In the genomic region with DNA sequence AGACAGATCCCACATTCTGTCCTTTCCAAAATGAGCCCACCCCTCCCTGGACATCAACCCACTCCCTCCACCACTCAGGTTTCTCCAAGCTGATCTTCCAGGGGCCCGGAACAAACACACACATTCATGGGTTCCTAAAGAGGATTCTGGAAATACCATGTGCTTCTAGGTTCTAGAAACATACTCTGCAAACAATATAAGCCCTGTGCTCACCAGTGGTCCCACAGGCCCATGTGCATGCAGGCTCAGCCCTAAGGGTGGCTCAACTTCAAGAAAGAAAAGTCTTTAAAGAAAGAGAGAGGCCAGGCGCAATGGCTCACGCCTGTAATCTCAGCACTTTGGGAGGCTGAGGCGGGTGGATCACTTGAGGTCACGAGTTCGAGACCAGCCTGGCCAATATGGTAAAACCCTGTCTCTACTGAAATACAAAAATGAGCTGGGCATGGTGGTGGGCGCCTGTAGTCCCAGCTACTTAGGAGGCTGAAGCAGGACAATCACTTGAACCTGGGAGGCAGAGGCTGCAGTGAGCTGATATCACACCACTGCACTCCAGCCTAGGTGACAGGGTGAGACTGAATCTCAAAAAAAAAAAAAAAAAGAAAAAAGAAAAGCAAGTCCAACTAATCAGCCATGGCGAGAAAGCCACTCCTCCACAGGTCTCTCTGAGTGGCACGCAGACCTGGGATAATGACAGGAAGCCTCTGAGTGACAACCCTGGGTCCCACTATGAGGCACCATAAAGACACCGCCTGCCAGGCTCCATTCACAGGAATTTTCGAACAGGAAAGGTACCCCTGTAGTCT, we compare ENCODE assay signal across 14 cellular contexts. TPM values are rescaled to one million over a fixed set of nuclear protein-coding genes. Genes with fewer than 3 reads are reported as not detected.
DNase-seq lines count a peak whose midpoint lies in the region; ATAC-seq and TF ChIP-seq lines count a peak whose summit lies in the region.
"Had no signal": no experiment of that assay in that cellular context is flagged by ENCODE, and none has a peak within 500 bp of the region (broad histone marks: within the 10 kb centered on the region; RNA-seq: fewer than 3 reads in every experiment).

No MANE protein-coding gene starts in this region.

- no peak for TF ChIP-seq POLR2A in breast epithelium (IDR thresholded peaks at IDR 0.05)
- no peak for TF ChIP-seq POLR2A in uterus (IDR thresholded peaks at IDR 0.05)

- CTCF ChIA-PET in MCF 10A (lab: Yijun Ruan, JAX) = interaction anchor here (1.2 kb wide), 1 partner anchor 101 kb away, joined by 4 read pairs; no protein-coding TSS in a partner anchor
- CTCF ChIA-PET in naive thymus-derived CD4-positive, alpha-beta T cell (lab: Charles Lee) = interaction anchor here (0.6 to 3.9 kb wide), 4 partner anchors 12 to 1148 kb away, joined by 3 to 14 read pairs (median 7); no protein-coding TSS in a partner anchor

- ATAC-seq in activated T-helper 17 cell treated with anti-CD3 and anti-CD28 coated beads, Interleukin-2, amount 50 U/mL, for 72 hours (replicated peaks) = no peak
- ATAC-seq in naive thymus-derived CD4-positive, alpha-beta T cell = no peak
- ATAC-seq in HG03159 (IDR thresholded peaks at IDR 0.05; ENCODE audit: unreplicated experiment) = no peak

- no peaks in the 10 kb centered on the region for H3K27me3 Mint-ChIP-seq in MCF 10A (ENCODE audit: insufficient read depth, unreplicated experiment)
- no peaks in the 10 kb centered on the region for H3K27me3 Mint-ChIP-seq in activated T-helper 17 cell treated with anti-CD3 and anti-CD28 coated beads, Interleukin-2, amount 50 U/mL, for 72 hours
- H3K27me3 Mint-ChIP-seq in naive thymus-derived CD4-positive, alpha-beta T cell = no peaks in the 10 kb centered on the region

- BruUV-seq in MCF 10A (replicated peaks; lab: Mats Ljungman, UMichigan) = no TSS peak

- H3K4me1 Mint-ChIP-seq in MCF 10A (ENCODE audit: insufficient read depth, unreplicated experiment) = peaks cover 38% of the 10 kb centered on the region
- peaks cover 50% of the 10 kb centered on the region for H3K4me1 Mint-ChIP-seq in activated T-helper 17 cell treated with anti-CD3 and anti-CD28 coated beads, Interleukin-2, amount 50 U/mL, for 72 hours
- peaks cover 72 to 95% (median 85%) of the 10 kb centered on the region in 7 donors for H3K4me1 Mint-ChIP-seq in naive thymus-derived CD4-positive, alpha-beta T cell

- H3K9me3 ChIP-seq in breast epithelium = no peaks in the 10 kb centered on the region
- H3K9me3 ChIP-seq in naive thymus-derived CD4-positive, alpha-beta T cell (ENCODE audit: control insufficient read depth in 2 of 3, low read length in 3 of 3) = no peaks in the 10 kb centered on the region
- H3K9me3 ChIP-seq in uterus = no peaks in the 10 kb centered on the region

- H3K27me3 ChIP-seq in breast epithelium = no peaks in the 10 kb centered on the region
- no peaks in the 10 kb centered on the region for H3K27me3 ChIP-seq in naive thymus-derived CD4-positive, alpha-beta T cell (ENCODE audit: control insufficient read depth in 2 of 2, insufficient read depth in 2 of 2, low read length in 2 of 2)
- H3K27me3 ChIP-seq in uterus = no peaks in the 10 kb centered on the region

- H3K4me1 ChIP-seq in breast epithelium (peaks cover 4 to 29% of the 10 kb centered on the region in 2 donors), uterus (peaks cover 16 to 27% of the 10 kb centered on the region in 2 donors)
- H3K4me1 ChIP-seq in naive thymus-derived CD4-positive, alpha-beta T cell (ENCODE audit: control insufficient read depth in 2 of 2, insufficient read depth in 2 of 2, low read length in 2 of 2) = peaks cover 56 to 75% of the 10 kb centered on the region in 2 donors

- no peak overlapping the region for H3K4me3 Mint-ChIP-seq in MCF 10A (ENCODE audit: unreplicated experiment)
- H3K4me3 Mint-ChIP-seq in activated T-helper 17 cell treated with anti-CD3 and anti-CD28 coated beads, Interleukin-2, amount 50 U/mL, for 72 hours = peak overlapping the region; percentile 71
- peak overlapping the region in 5 of 10 donors; percentile 9 to 50 (median 32) for H3K4me3 Mint-ChIP-seq in naive thymus-derived CD4-positive, alpha-beta T cell
- H3K4me3 Mint-ChIP-seq: HFFc6 had no signal

- no peak overlapping the region for H3K27ac Mint-ChIP-seq in MCF 10A (ENCODE audit: low read depth, unreplicated experiment)
- H3K27ac Mint-ChIP-seq in activated T-helper 17 cell treated with anti-CD3 and anti-CD28 coated beads, Interleukin-2, amount 50 U/mL, for 72 hours = peak overlapping the region; percentile 54
- peak overlapping the region; percentile 56 to 88 (median 84) for H3K27ac Mint-ChIP-seq in naive thymus-derived CD4-positive, alpha-beta T cell
- H3K27ac Mint-ChIP-seq: HFFc6 had no signal

- H3K27ac ChIP-seq in breast epithelium = peak overlapping the region; percentile 52 to 65
- peak overlapping the region; percentile 53 for H3K27ac ChIP-seq in naive thymus-derived CD4-positive, alpha-beta T cell (ENCODE audit: low read depth, low read length)
- peak overlapping the region; percentile 38 to 63 for H3K27ac ChIP-seq in uterus

- no peaks in the 10 kb centered on the region for H3K9me3 Mint-ChIP-seq in MCF 10A (ENCODE audit: unreplicated experiment)
- H3K9me3 Mint-ChIP-seq in activated T-helper 17 cell treated with anti-CD3 and anti-CD28 coated beads, Interleukin-2, amount 50 U/mL, for 72 hours = no peaks in the 10 kb centered on the region
- no peaks in the 10 kb centered on the region for H3K9me3 Mint-ChIP-seq in naive thymus-derived CD4-positive, alpha-beta T cell
- H3K9me3 Mint-ChIP-seq: HFFc6 had no signal

- DNase-seq in breast epithelium (ENCODE audit: low spot score in 2 of 2) = no peak
- no peak for DNase-seq in MCF 10A (ENCODE audit: unreplicated experiment)
- DNase-seq in naive thymus-derived CD4-positive, alpha-beta T cell = no peak
- no peak for DNase-seq in uterus
- DNase-seq in NCI-H2081 (lab: John Stamatoyannopoulos, UW) = no peak
- DNase-seq in GM19240 (ENCODE audit: insufficient read length, low spot score) = no peak
- DNase-seq: amniotic stem cell, EL, HFFc6, KG1, NCI-H2029 treated with DMSO at 0.1 percent for 48 hours, SW 1271 had no signal

- POLR2A ChIA-PET in MCF 10A (lab: Yijun Ruan, JAX) = interaction anchor here (7.2 to 10.2 kb wide), 2 partner anchors 12 to 15 kb away, joined by 115 to 132 read pairs; a partner anchor contains a TSS
- POLR2A ChIA-PET in naive thymus-derived CD4-positive, alpha-beta T cell (lab: Charles Lee) = interaction anchor here (0.8 to 9.7 kb wide), 8 partner anchors 11 to 53 kb away, joined by 3 to 137 read pairs (median 24); a partner anchor contains a TSS

- no peaks in the 10 kb centered on the region for H3K36me3 Mint-ChIP-seq in MCF 10A (ENCODE audit: insufficient read depth, unreplicated experiment)
- H3K36me3 Mint-ChIP-seq in activated T-helper 17 cell treated with anti-CD3 and anti-CD28 coated beads, Interleukin-2, amount 50 U/mL, for 72 hours (ENCODE audit: low read depth) = peaks cover 2% of the 10 kb centered on the region
- peaks cover 0 to 8% (median 0%) of the 10 kb centered on the region in 5 donors for H3K36me3 Mint-ChIP-seq in naive thymus-derived CD4-positive, alpha-beta T cell

- intact Hi-C loops in breast epithelium (cut with DNase I; ENCODE audit: low total_unique reads) (loop anchor here (1.0 kb wide), 1 partner anchor 12 kb away; no protein-coding TSS in a partner anchor), MCF 10A (cut with micrococcal nuclease) (no loop called here), uterus (cut with DNase I; ENCODE audit: low total_unique reads) (no loop called here)
- intact Hi-C loops in naive thymus-derived CD4-positive, alpha-beta T cell (cut with micrococcal nuclease) = loop anchor here in 1 of 2 donors (1.0 to 5.0 kb wide), 2 partner anchors 10 to 1474 kb away; no protein-coding TSS in a partner anchor

- H3K4me3 ChIP-seq in breast epithelium (no peak overlapping the region), uterus (no peak overlapping the region)
- no peak overlapping the region for H3K4me3 ChIP-seq in naive thymus-derived CD4-positive, alpha-beta T cell (ENCODE audit: low read length)

- H3K36me3 ChIP-seq in breast epithelium (no peaks in the 10 kb centered on the region), uterus (no peaks in the 10 kb centered on the region)
- no peaks in the 10 kb centered on the region for H3K36me3 ChIP-seq in naive thymus-derived CD4-positive, alpha-beta T cell (ENCODE audit: control insufficient read depth in 2 of 3, insufficient read depth in 3 of 3, low read length in 3 of 3)

- TF ChIP-seq CTCF in breast epithelium (IDR thresholded peaks at IDR 0.05) (no peak), MCF 10A (IDR thresholded peaks at IDR 0.05; ENCODE audit: unreplicated experiment) (no peak), uterus (IDR thresholded peaks at IDR 0.05) (no peak)

RNA-seq across cellular contexts. Expression of a gene that starts 59.5 kb away (rescaled TPM):
- total RNA-seq in breast epithelium = 10 to 100 TPM; 12.1 to 19.3 (median 19.2) TPM
- total RNA-seq in MCF 10A (2022) = 43.3 and 46.3 TPM in 2 replicates
- total RNA-seq in activated T-helper 17 cell treated with anti-CD3 and anti-CD28 coated beads, Interleukin-2, amount 50 U/mL, for 72 hours = 10 to 100 TPM; 37.3 to 41.2 TPM
- 10 to 100 TPM; 21.6 to 40.4 (median 37.1) TPM for total RNA-seq in naive thymus-derived CD4-positive, alpha-beta T cell
- polyA plus RNA-seq in naive thymus-derived CD4-positive, alpha-beta T cell = 10 to 100 TPM; 43.5 to 44.0 TPM
- 10 to 100 TPM; 12.6 to 58.0 (median 39.4) TPM for total RNA-seq in uterus
